In the genomic region with DNA sequence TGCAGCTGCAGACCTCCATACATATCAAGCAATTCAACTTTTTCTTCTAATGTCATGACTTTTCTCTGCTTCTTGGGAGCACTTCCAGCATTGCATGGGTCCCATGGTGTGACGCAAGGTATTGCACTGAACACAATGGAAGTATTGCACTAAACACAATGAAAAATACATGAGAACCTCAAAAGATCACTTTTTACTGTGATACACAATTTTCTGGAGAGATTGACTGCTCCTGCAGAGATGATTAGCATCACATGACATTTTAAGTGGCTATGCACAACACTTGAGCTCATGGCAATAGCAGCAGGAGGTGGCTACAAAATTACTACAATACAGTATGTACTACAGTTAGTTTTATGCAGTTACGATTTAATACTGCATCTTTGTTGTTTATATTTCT, we compare ENCODE assay signal across 1 cellular context.
A peak's percentile ranks its signal among the peaks of the same experiment; 100 is the strongest.
TF ChIP-seq lines count a peak whose summit lies in the region.

No MANE protein-coding gene starts in this region.

TF ChIP-seq in HEK293, 187 proteins besides CTCF, POLR2A, EP300 and RAD21 (continued from another document):
- TF ChIP-seq, protein P1, sequence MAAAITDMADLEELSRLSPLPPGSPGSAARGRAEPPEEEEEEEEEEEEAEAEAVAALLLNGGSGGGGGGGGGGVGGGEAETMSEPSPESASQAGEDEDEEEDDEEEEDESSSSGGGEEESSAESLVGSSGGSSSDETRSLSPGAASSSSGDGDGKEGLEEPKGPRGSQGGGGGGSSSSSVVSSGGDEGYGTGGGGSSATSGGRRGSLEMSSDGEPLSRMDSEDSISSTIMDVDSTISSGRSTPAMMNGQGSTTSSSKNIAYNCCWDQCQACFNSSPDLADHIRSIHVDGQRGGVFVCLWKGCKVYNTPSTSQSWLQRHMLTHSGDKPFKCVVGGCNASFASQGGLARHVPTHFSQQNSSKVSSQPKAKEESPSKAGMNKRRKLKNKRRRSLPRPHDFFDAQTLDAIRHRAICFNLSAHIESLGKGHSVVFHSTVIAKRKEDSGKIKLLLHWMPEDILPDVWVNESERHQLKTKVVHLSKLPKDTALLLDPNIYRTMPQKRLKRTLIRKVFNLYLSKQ (tag by site-specific recombination; IDR thresholded peaks at IDR 0.05; ENCODE audit: borderline replicate concordance), result no peak
- TF ChIP-seq ZNF843 (tag by site-specific recombination; IDR thresholded peaks at IDR 0.05), result no peak
- no peak for TF ChIP-seq GLIS2 (tag by site-specific recombination; IDR thresholded peaks at IDR 0.05)
- 0 out of 2 replicates have a peak, but pooled peaks have one; percentile 58 for TF ChIP-seq ZNF2 (tag by site-specific recombination; IDR thresholded peaks at IDR 0.05)
- TF ChIP-seq, protein P2, sequence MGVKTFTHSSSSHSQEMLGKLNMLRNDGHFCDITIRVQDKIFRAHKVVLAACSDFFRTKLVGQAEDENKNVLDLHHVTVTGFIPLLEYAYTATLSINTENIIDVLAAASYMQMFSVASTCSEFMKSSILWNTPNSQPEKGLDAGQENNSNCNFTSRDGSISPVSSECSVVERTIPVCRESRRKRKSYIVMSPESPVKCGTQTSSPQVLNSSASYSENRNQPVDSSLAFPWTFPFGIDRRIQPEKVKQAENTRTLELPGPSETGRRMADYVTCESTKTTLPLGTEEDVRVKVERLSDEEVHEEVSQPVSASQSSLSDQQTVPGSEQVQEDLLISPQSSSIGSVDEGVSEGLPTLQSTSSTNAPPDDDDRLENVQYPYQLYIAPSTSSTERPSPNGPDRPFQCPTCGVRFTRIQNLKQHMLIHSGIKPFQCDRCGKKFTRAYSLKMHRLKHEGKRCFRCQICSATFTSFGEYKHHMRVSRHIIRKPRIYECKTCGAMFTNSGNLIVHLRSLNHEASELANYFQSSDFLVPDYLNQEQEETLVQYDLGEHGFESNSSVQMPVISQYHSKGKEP (tag by site-specific recombination; IDR thresholded peaks at IDR 0.05), result peak; percentile 48
- TF ChIP-seq ZNF510 (tag by site-specific recombination; IDR thresholded peaks at IDR 0.05; ENCODE audit: insufficient replicate concordance), result no peak
- TF ChIP-seq, protein P3, sequence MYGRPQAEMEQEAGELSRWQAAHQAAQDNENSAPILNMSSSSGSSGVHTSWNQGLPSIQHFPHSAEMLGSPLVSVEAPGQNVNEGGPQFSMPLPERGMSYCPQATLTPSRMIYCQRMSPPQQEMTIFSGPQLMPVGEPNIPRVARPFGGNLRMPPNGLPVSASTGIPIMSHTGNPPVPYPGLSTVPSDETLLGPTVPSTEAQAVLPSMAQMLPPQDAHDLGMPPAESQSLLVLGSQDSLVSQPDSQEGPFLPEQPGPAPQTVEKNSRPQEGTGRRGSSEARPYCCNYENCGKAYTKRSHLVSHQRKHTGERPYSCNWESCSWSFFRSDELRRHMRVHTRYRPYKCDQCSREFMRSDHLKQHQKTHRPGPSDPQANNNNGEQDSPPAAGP (tag by site-specific recombination; IDR thresholded peaks at IDR 0.05), result no peak
- TF ChIP-seq KLF8 (tag by site-specific recombination; IDR thresholded peaks at IDR 0.05), result no peak
- peak; percentile 28; the same call in 1 of the 2 replicates for TF ChIP-seq YY1 (tag by site-specific recombination; IDR thresholded peaks at IDR 0.05)
- peak; percentile 27; the same call in 1 of the 2 replicates for TF ChIP-seq ZNF660 (tag by site-specific recombination; IDR thresholded peaks at IDR 0.05)
- TF ChIP-seq OSR2 (tag by site-specific recombination; IDR thresholded peaks at IDR 0.05), result peak; percentile 53; the same call in 1 of the 2 replicates
- TF ChIP-seq SP7 (tag by site-specific recombination; IDR thresholded peaks at IDR 0.05), result 0 out of 2 replicates have a peak, but pooled peaks have one; percentile 25
- no peak for TF ChIP-seq RBAK (tag by site-specific recombination; IDR thresholded peaks at IDR 0.05)
- peak; percentile 87 for TF ChIP-seq ZIC2 (tag by site-specific recombination; IDR thresholded peaks at IDR 0.05)
- no peak for TF ChIP-seq ZNF585B (tag by site-specific recombination; IDR thresholded peaks at IDR 0.05)
- TF ChIP-seq, protein P4, sequence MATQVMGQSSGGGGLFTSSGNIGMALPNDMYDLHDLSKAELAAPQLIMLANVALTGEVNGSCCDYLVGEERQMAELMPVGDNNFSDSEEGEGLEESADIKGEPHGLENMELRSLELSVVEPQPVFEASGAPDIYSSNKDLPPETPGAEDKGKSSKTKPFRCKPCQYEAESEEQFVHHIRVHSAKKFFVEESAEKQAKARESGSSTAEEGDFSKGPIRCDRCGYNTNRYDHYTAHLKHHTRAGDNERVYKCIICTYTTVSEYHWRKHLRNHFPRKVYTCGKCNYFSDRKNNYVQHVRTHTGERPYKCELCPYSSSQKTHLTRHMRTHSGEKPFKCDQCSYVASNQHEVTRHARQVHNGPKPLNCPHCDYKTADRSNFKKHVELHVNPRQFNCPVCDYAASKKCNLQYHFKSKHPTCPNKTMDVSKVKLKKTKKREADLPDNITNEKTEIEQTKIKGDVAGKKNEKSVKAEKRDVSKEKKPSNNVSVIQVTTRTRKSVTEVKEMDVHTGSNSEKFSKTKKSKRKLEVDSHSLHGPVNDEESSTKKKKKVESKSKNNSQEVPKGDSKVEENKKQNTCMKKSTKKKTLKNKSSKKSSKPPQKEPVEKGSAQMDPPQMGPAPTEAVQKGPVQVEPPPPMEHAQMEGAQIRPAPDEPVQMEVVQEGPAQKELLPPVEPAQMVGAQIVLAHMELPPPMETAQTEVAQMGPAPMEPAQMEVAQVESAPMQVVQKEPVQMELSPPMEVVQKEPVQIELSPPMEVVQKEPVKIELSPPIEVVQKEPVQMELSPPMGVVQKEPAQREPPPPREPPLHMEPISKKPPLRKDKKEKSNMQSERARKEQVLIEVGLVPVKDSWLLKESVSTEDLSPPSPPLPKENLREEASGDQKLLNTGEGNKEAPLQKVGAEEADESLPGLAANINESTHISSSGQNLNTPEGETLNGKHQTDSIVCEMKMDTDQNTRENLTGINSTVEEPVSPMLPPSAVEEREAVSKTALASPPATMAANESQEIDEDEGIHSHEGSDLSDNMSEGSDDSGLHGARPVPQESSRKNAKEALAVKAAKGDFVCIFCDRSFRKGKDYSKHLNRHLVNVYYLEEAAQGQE (tag by site-specific recombination; IDR thresholded peaks at IDR 0.05), result 0 out of 2 replicates have a peak, but pooled peaks have one; percentile 12
- TF ChIP-seq FEZF1 (tag by site-specific recombination; IDR thresholded peaks at IDR 0.05), result peak; percentile 67; the same call in 1 of the 2 replicates
- TF ChIP-seq ZNF24 (tag by site-specific recombination; IDR thresholded peaks at IDR 0.05), result no peak; the same call in 1 of the 2 replicates
- TF ChIP-seq ZBTB8A (tag by site-specific recombination; IDR thresholded peaks at IDR 0.05), result no peak
- TF ChIP-seq GLIS1 (tag by site-specific recombination; IDR thresholded peaks at IDR 0.05), result peak; percentile 79
- TF ChIP-seq, protein P5, sequence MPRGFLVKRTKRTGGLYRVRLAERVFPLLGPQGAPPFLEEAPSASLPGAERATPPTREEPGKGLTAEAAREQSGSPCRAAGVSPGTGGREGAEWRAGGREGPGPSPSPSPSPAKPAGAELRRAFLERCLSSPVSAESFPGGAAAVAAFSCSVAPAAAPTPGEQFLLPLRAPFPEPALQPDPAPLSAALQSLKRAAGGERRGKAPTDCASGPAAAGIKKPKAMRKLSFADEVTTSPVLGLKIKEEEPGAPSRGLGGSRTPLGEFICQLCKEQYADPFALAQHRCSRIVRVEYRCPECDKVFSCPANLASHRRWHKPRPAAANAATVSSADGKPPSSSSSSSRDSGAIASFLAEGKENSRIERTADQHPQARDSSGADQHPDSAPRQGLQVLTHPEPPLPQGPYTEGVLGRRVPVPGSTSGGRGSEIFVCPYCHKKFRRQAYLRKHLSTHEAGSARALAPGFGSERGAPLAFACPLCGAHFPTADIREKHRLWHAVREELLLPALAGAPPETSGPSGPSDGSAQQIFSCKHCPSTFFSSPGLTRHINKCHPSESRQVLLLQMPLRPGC (tag by site-specific recombination; IDR thresholded peaks at IDR 0.05), result no peak
- peak; percentile 22 for TF ChIP-seq ZNF629 (tag by site-specific recombination; IDR thresholded peaks at IDR 0.05)
- TF ChIP-seq ZSCAN30 (tag by site-specific recombination; IDR thresholded peaks at IDR 0.05), result 0 out of 2 replicates have a peak, but pooled peaks have one; percentile 30
- no peak for TF ChIP-seq ZBTB21 (tag by site-specific recombination; IDR thresholded peaks at IDR 0.05)
- TF ChIP-seq, protein P6, sequence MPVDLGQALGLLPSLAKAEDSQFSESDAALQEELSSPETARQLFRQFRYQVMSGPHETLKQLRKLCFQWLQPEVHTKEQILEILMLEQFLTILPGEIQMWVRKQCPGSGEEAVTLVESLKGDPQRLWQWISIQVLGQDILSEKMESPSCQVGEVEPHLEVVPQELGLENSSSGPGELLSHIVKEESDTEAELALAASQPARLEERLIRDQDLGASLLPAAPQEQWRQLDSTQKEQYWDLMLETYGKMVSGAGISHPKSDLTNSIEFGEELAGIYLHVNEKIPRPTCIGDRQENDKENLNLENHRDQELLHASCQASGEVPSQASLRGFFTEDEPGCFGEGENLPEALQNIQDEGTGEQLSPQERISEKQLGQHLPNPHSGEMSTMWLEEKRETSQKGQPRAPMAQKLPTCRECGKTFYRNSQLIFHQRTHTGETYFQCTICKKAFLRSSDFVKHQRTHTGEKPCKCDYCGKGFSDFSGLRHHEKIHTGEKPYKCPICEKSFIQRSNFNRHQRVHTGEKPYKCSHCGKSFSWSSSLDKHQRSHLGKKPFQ (tag by site-specific recombination; IDR thresholded peaks at IDR 0.05), result no peak
- TF ChIP-seq GFI1B (tag by site-specific recombination; IDR thresholded peaks at IDR 0.05), result 0 out of 2 replicates have a peak, but pooled peaks have one; percentile 22
- TF ChIP-seq HOXA7 (CRISPR knock-in tag; IDR thresholded peaks at IDR 0.05; ENCODE audit: borderline replicate concordance), result no peak
- TF ChIP-seq ZNF157 (tag by site-specific recombination; IDR thresholded peaks at IDR 0.05), result no peak
- TF ChIP-seq, protein P7, sequence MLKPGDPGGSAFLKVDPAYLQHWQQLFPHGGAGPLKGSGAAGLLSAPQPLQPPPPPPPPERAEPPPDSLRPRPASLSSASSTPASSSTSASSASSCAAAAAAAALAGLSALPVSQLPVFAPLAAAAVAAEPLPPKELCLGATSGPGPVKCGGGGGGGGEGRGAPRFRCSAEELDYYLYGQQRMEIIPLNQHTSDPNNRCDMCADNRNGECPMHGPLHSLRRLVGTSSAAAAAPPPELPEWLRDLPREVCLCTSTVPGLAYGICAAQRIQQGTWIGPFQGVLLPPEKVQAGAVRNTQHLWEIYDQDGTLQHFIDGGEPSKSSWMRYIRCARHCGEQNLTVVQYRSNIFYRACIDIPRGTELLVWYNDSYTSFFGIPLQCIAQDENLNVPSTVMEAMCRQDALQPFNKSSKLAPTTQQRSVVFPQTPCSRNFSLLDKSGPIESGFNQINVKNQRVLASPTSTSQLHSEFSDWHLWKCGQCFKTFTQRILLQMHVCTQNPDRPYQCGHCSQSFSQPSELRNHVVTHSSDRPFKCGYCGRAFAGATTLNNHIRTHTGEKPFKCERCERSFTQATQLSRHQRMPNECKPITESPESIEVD (tag by site-specific recombination; IDR thresholded peaks at IDR 0.05), result peak; percentile 100
